Comparison of ENCODE assay signal across 1 cellular context in genomic region chr20:26167499-26167898, GRCh38.
TF ChIP-seq lines count a peak whose summit lies in the region.

No MANE protein-coding gene starts in this region.

TF ChIP-seq in HepG2, 621 proteins besides CTCF, POLR2A, EP300 and RAD21 (continued from another document):
- TF ChIP-seq ATF6 (CRISPR knock-in tag; conservative IDR thresholded peaks at IDR 0.05) (no peak), NFE2L1 (CRISPR knock-in tag; IDR thresholded peaks at IDR 0.05; ENCODE audit: borderline replicate concordance) (no peak)
